In genomic region chr7:28758186-28758585, GRCh38 we compare ENCODE assay signal across 25 cellular contexts.
"Had no signal": no experiment of that assay in that cellular context is flagged by ENCODE, and none has a peak within 500 bp of the region (broad histone marks: within the 10 kb centered on the region; RNA-seq: fewer than 3 reads in every experiment).

No MANE protein-coding gene starts in this region.

- ATAC-seq: activated CD8-positive, alpha-beta T cell treated with anti-CD3 and anti-CD28 coated beads for 36 hours; activated naive CD4-positive, alpha-beta T cell treated with anti-CD3 and anti-CD28 coated beads, Interleukin-2, amount 50 U/mL, for 72 hours; body of pancreas; esophagus mucosa; left colon; naive thymus-derived CD8-positive, alpha-beta T cell; right cardiac atrium; stimulated activated naive B cell treated with anti-CD40 and anti-IgM and Interleukin-4, amounts not matched to agents 10 μg/mL and 1 μg/mL and 100 μg/mL, for 72 hours had no signal

- H3K27ac ChIP-seq: body of pancreas, neural progenitor cell, thoracic aorta, uterus, WERI-Rb-1 had no signal

- H3K27me3 ChIP-seq: body of pancreas, neural progenitor cell, uterus had no signal

- DNase-seq: activated CD4-positive, alpha-beta T cell treated with anti-CD3 and anti-CD28 coated beads, Interleukin-2, amount 50 U/mL, for 1 hour; activated CD4-positive, CD25-positive, alpha-beta regulatory T cell treated with anti-CD3 and anti-CD28 coated beads, Interleukin-2, amount 50 U/mL, for 72 hours; activated CD8-positive, alpha-beta T cell treated with anti-CD3 and anti-CD28 coated beads for 36 hours; activated naive CD4-positive, alpha-beta T cell; activated T-cell treated with anti-CD3 and anti-CD28 coated beads, Interleukin-2, amount 50 U/mL, for 48 hours; anterior cingulate cortex; body of pancreas; endodermal cell; foreskin fibroblast; head of caudate nucleus; hippocampal formation; left colon; mammary epithelial cell; naive thymus-derived CD8-positive, alpha-beta T cell; occipital lobe; right cardiac atrium; stimulated activated CD4-positive, alpha-beta T cell treated with anti-CD3 and anti-CD28 coated beads, Interleukin-15, amount 100 ng/mL, for 24 hours; stimulated activated CD4-positive, alpha-beta T cell treated with anti-CD3 and anti-CD28 coated beads, Interleukin-2, amount 100 ng/mL, for 24 hours; stimulated activated naive B cell treated with anti-CD40 and anti-IgM and Interleukin-4, amounts not matched to agents 10 μg/mL and 1 μg/mL and 100 μg/mL, for 72 hours; uterus; WERI-Rb-1 had no signal

- H3K4me3 ChIP-seq: body of pancreas, neural progenitor cell, thoracic aorta, uterus had no signal
